8 cellular contexts compared by ENCODE assay signal in genomic region chr10:103890194-103890658, GRCh38. TPM values are rescaled to one million over a fixed set of nuclear protein-coding genes. Genes with fewer than 3 reads are reported as not detected.
DNase-seq lines count a peak whose midpoint lies in the region; ATAC-seq, FAIRE-seq and TF ChIP-seq lines count a peak whose summit lies in the region.
"Had no signal": no experiment of that assay in that cellular context is flagged by ENCODE, and none has a peak within 500 bp of the region (broad histone marks: within the 10 kb centered on the region; RNA-seq: fewer than 3 reads in every experiment).

No MANE protein-coding gene starts in this region.

- H3K4me3 ChIP-seq in DND-41 (ENCODE audit: low read depth in 1 of 2, low read length in 2 of 2) (no peak overlapping the region), Panc1 (ENCODE audit: low read depth in 2 of 2, low read length in 2 of 2) (no peak overlapping the region), endothelial cell of umbilical vein (replicated peaks in 1 of 3; ENCODE audit: insufficient read depth in 1 of 3, low read depth in 1 of 3, low read length in 3 of 3) (no peak overlapping the region)

- no peak for TF ChIP-seq POLR2A in endothelial cell of umbilical vein (IDR thresholded peaks at IDR 0.05; ENCODE audit: low read depth, low read length)
- no peak for TF ChIP-seq POLR2A in GM12892 (IDR thresholded peaks at IDR 0.05; ENCODE audit: low read depth, low read length)

- TF ChIP-seq CTCF in DND-41 (IDR thresholded peaks at IDR 0.05; ENCODE audit: borderline replicate concordance, extremely low read depth, low read length, poor library complexity, severe bottlenecking) (no peak), Panc1 (IDR thresholded peaks at IDR 0.05) (no peak), endothelial cell of umbilical vein (IDR thresholded peaks at IDR 0.05; ENCODE audit: extremely low read depth in 1 of 2, insufficient read depth in 1 of 2, low read depth in 1 of 2, low read length in 2 of 2) (no peak), progenitor cell of endocrine pancreas (IDR thresholded peaks at IDR 0.05; ENCODE audit: unreplicated experiment) (no peak)

- H2AFZ ChIP-seq in DND-41 (ENCODE audit: low read depth, low read length): no peak overlapping the region
- H2AFZ ChIP-seq in endothelial cell of umbilical vein (ENCODE audit: low read depth, low read length): peak overlapping the region; percentile 32

- FAIRE-seq in endothelial cell of umbilical vein (lab: Jason Lieb, UNC): no peak
- no peak for FAIRE-seq in GM12892 (lab: Jason Lieb, UNC)

- H3K27me3 Mint-ChIP-seq in progenitor cell of endocrine pancreas: no peaks in the 10 kb centered on the region

- dilution Hi-C loops in endothelial cell of umbilical vein (cut with MboI; ENCODE audit: extremely low pct_ligation_motif_present, low sequenced_read_pairs): no loop called here

- no peak overlapping the region for H3K4me2 ChIP-seq in DND-41 (ENCODE audit: insufficient read depth, low read length)
- H3K4me2 ChIP-seq in endothelial cell of umbilical vein (ENCODE audit: insufficient read depth, low read length): peak overlapping the region; percentile 2

- H3K4me1 ChIP-seq in DND-41 (ENCODE audit: insufficient read depth, low read length): no peaks in the 10 kb centered on the region
- peaks cover 18% of the 10 kb centered on the region for H3K4me1 ChIP-seq in Panc1 (ENCODE audit: control insufficient read depth, insufficient read depth, low read length)
- peaks cover 40% of the 10 kb centered on the region for H3K4me1 ChIP-seq in endothelial cell of umbilical vein (ENCODE audit: control insufficient read depth, extremely low read depth, insufficient read depth, low read length)

- H3K9me1 ChIP-seq in endothelial cell of umbilical vein (replicated peaks; ENCODE audit: control insufficient read depth, extremely low read depth, insufficient read depth, low read length): no peaks in the 10 kb centered on the region

- no peak for DNase-seq in DND-41
- DNase-seq in Panc1 (ENCODE audit: low read depth, low spot score): no peak
- peak; percentile 24 for DNase-seq in endothelial cell of umbilical vein (ENCODE audit: low read depth, low spot score)
- DNase-seq in progenitor cell of endocrine pancreas (ENCODE audit: low spot score, unreplicated experiment): no peak
- DNase-seq in GM12892 (ENCODE audit: insufficient read length): no peak
- no peak for DNase-seq in NCI-H345 (lab: John Stamatoyannopoulos, UW)
- DNase-seq: head of caudate nucleus had no signal

- H3K27me3 ChIP-seq in DND-41 (ENCODE audit: insufficient read depth, low read length, poor library complexity) (no peaks in the 10 kb centered on the region), Panc1 (ENCODE audit: control insufficient read depth, insufficient read depth, low read length) (no peaks in the 10 kb centered on the region), endothelial cell of umbilical vein (ENCODE audit: control insufficient read depth in 2 of 2, insufficient read depth in 2 of 2, low read length in 2 of 2) (no peaks in the 10 kb centered on the region)

- H3K9me3 ChIP-seq in DND-41 (ENCODE audit: insufficient read depth, low read length, severe bottlenecking) (no peaks in the 10 kb centered on the region), Panc1 (ENCODE audit: control insufficient read depth, insufficient read depth, low read depth, low read length) (no peaks in the 10 kb centered on the region), endothelial cell of umbilical vein (replicated peaks; ENCODE audit: control insufficient read depth, insufficient read depth, low read length) (no peaks in the 10 kb centered on the region)

- H3K36me3 Mint-ChIP-seq in progenitor cell of endocrine pancreas (ENCODE audit: insufficient read depth): peaks cover 2% of the 10 kb centered on the region

- peaks cover 22% of the 10 kb centered on the region for H3K4me1 Mint-ChIP-seq in progenitor cell of endocrine pancreas (ENCODE audit: low read depth)

- CTCF ChIA-PET in Panc1 (lab: Charles Lee) (interaction anchor here (0.7 kb wide), 1 partner anchor 51 kb away, joined by 7 read pairs; no protein-coding TSS in a partner anchor), endothelial cell of umbilical vein (lab: Charles Lee) (interaction anchor here (0.9 to 1.7 kb wide), 10 partner anchors 11 to 320 kb away, joined by 3 to 5 read pairs (median 4); partner anchors contain the start of gene SFR1)

- H3K9ac ChIP-seq in DND-41 (ENCODE audit: low read depth, low read length) (no peak overlapping the region), endothelial cell of umbilical vein (replicated peaks; ENCODE audit: extremely low read depth, insufficient read depth, low read length) (no peak overlapping the region)

- H3K79me2 ChIP-seq in DND-41 (ENCODE audit: insufficient read depth, low read length): no peaks in the 10 kb centered on the region
- no peaks in the 10 kb centered on the region for H3K79me2 ChIP-seq in endothelial cell of umbilical vein (ENCODE audit: control insufficient read depth, insufficient read depth, low read length)

- peaks cover 30% of the 10 kb centered on the region for H3K36me3 ChIP-seq in DND-41 (ENCODE audit: insufficient read depth, low read length)
- no peaks in the 10 kb centered on the region for H3K36me3 ChIP-seq in Panc1 (ENCODE audit: control insufficient read depth, insufficient read depth, low read length)
- peaks cover 0 to 2% of the 10 kb centered on the region in 2 experiments for H3K36me3 ChIP-seq in endothelial cell of umbilical vein (ENCODE audit: control insufficient read depth in 2 of 2, extremely low read depth in 1 of 2, insufficient read depth in 2 of 2, low read length in 2 of 2)

- H3K9me3 Mint-ChIP-seq in progenitor cell of endocrine pancreas (ENCODE audit: low read depth): no peaks in the 10 kb centered on the region

- H3K27ac Mint-ChIP-seq in progenitor cell of endocrine pancreas: peak overlapping the region; percentile 76

- ATAC-seq in DND-41 (ENCODE audit: insufficient read depth, low read depth) (no peak), Panc1 (peak; percentile 61; the same call in 1 of the 2 replicates), HG03342 (IDR thresholded peaks at IDR 0.05; ENCODE audit: unreplicated experiment) (no peak)

- in situ Hi-C loops in Panc1 (cut with HindIII; ENCODE audit: low pct_unique_long_range_greater_than_20kb, low sequenced_read_pairs): no loop called here

- intact Hi-C loops in Panc1 (cut with micrococcal nuclease; ENCODE audit: unreplicated experiment): no loop called here
- intact Hi-C loops in endothelial cell of umbilical vein (cut with micrococcal nuclease): no loop called here

- peak overlapping the region; percentile 18 for H3K4me3 Mint-ChIP-seq in progenitor cell of endocrine pancreas (ENCODE audit: low read depth)

- POLR2A ChIA-PET in Panc1 (lab: Charles Lee): interaction anchor here (0.7 kb wide), 1 partner anchor 134 kb away, joined by 10 read pairs; no protein-coding TSS in a partner anchor
- POLR2A ChIA-PET in endothelial cell of umbilical vein (lab: Charles Lee): interaction anchor here (0.6 kb wide), 1 partner anchor 360 kb away, joined by 5 read pairs; no protein-coding TSS in a partner anchor

- no TSS peak for BruUV-seq in Panc1 (replicated peaks; lab: Mats Ljungman, UMichigan)
- no TSS peak for BruUV-seq in endothelial cell of umbilical vein (replicated peaks; lab: Mats Ljungman, UMichigan)

- H3K27ac ChIP-seq in DND-41 (ENCODE audit: low read length): peak overlapping the region; percentile 12
- peak overlapping the region; percentile 46 for H3K27ac ChIP-seq in Panc1 (ENCODE audit: low read length)
- peak overlapping the region; percentile 43 for H3K27ac ChIP-seq in endothelial cell of umbilical vein (ENCODE audit: insufficient read depth, low read depth, low read length)

- H4K20me1 ChIP-seq in DND-41 (ENCODE audit: insufficient read depth, low read length): no peaks in the 10 kb centered on the region
- no peaks in the 10 kb centered on the region for H4K20me1 ChIP-seq in endothelial cell of umbilical vein (replicated peaks; ENCODE audit: control insufficient read depth, extremely low read depth, insufficient read depth, low read length)

TF ChIP-seq in endothelial cell of umbilical vein, 7 proteins besides CTCF, POLR2A, EP300 and RAD21 (continues in another document):
- TF ChIP-seq MYC (IDR thresholded peaks at IDR 0.05; ENCODE audit: low read depth, low read length) (no peak), EZH2 (IDR thresholded peaks at IDR 0.05; ENCODE audit: borderline replicate concordance, low read depth, low read length, severe bottlenecking) (no peak), POLR2AphosphoS5 (IDR thresholded peaks at IDR 0.05; ENCODE audit: insufficient read depth, low read depth, low read length) (peak; percentile 20), FOS (IDR thresholded peaks at IDR 0.05; ENCODE audit: borderline replicate concordance, insufficient read depth, low read length) (peak; percentile 29), GATA2 (IDR thresholded peaks at IDR 0.05; ENCODE audit: insufficient read depth, insufficient read length, low read depth, low read length) (peak; percentile 67)

RNA-seq across cellular contexts. Expression of gene STN1, which starts 27.8 kb away (rescaled TPM):
- total RNA-seq in Panc1 (2021; ENCODE audit: unreplicated experiment): 28.9 TPM
- polyA plus RNA-seq in Panc1 (2012; ENCODE audit: insufficient read length): 24.2 TPM
- 12.7 and 15.3 TPM in 2 replicates for total RNA-seq in endothelial cell of umbilical vein
- 9.1 and 10.8 TPM in 2 replicates for polyA plus RNA-seq in endothelial cell of umbilical vein
- 15.1 and 15.3 TPM in 2 replicates for polyA plus RNA-seq in endothelial cell of umbilical vein (2011; cell fraction: cytosol; rRNA removed)
- polyA plus RNA-seq in endothelial cell of umbilical vein (2011; cell fraction: nucleus; rRNA removed): 8.0 and 9.4 TPM in 2 replicates
- polyA plus RNA-seq in endothelial cell of umbilical vein (2012): 16.8 and 19.5 TPM in 2 replicates
- polyA minus RNA-seq in endothelial cell of umbilical vein: 9.9 and 13.8 TPM in 2 replicates
- polyA minus RNA-seq in endothelial cell of umbilical vein (2011; cell fraction: cytosol; rRNA and poly(A)+ RNA removed): 3.2 TPM
- 3.5 and 3.7 TPM in 2 replicates for polyA minus RNA-seq in endothelial cell of umbilical vein (2011; cell fraction: nucleus; rRNA and poly(A)+ RNA removed)
- 13.6 and 15.7 TPM in 2 replicates for total RNA-seq in progenitor cell of endocrine pancreas
- polyA plus RNA-seq in GM12892 (2012; ENCODE audit: missing spikeins): 29.9 TPM

RNA-seq across cellular contexts. Expression of gene SH3PXD2A, which starts 34.9 kb away (rescaled TPM):
- 5.7 TPM for total RNA-seq in Panc1 (2021; ENCODE audit: unreplicated experiment)
- 5.5 TPM for polyA plus RNA-seq in Panc1 (2012; ENCODE audit: insufficient read length)
- 5.1 and 6.6 TPM in 2 replicates for total RNA-seq in endothelial cell of umbilical vein
- 1.3 and 1.4 TPM in 2 replicates for polyA plus RNA-seq in endothelial cell of umbilical vein
- polyA plus RNA-seq in endothelial cell of umbilical vein (2011; cell fraction: cytosol; rRNA removed): 1.4 and 1.7 TPM in 2 replicates
- 4.3 and 4.8 TPM in 2 replicates for polyA plus RNA-seq in endothelial cell of umbilical vein (2011; cell fraction: nucleus; rRNA removed)
- 5.7 and 6.1 TPM in 2 replicates for polyA plus RNA-seq in endothelial cell of umbilical vein (2012)
- polyA minus RNA-seq in endothelial cell of umbilical vein: 3.3 and 3.7 TPM in 2 replicates
- polyA minus RNA-seq in endothelial cell of umbilical vein (2011; cell fraction: cytosol; rRNA and poly(A)+ RNA removed): 12.9 TPM
- 3.1 and 3.5 TPM in 2 replicates for polyA minus RNA-seq in endothelial cell of umbilical vein (2011; cell fraction: nucleus; rRNA and poly(A)+ RNA removed)
- 25.5 and 28.0 TPM in 2 replicates for total RNA-seq in progenitor cell of endocrine pancreas
- polyA plus RNA-seq in GM12892 (2012; ENCODE audit: missing spikeins): 6.5 TPM
